7 cellular contexts compared by ENCODE assay signal in the genomic region with DNA sequence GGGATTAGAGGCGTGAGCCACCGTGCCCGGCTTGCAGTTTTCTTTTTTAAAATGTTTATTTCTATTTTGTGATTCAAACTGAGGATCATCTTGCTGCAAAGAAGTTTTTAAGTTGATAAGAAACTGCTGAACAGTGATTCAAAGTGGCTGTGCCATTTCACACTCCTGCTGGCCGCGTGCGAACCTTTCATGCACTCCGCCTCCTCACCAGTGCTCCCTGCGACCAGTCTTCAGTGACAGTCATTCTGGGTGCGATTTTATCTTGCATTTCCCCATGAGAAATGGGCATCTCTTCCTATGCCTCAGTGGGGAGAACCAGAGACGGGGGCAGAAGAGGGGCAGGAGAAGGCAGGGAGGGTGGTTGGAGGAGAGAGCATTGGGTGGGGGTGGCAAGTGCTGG.
"Had no signal": no experiment of that assay in that cellular context is flagged by ENCODE, and none has a peak within 500 bp of the region (broad histone marks: within the 10 kb centered on the region; RNA-seq: fewer than 3 reads in every experiment).

No MANE protein-coding gene starts in this region.

- DNase-seq: H9, HCEC 1CT, IMR-90, KBM-7 had no signal

- H3K4me2 ChIP-seq: GM23338 had no signal

- H2AFZ ChIP-seq: GM23338 had no signal

- H3K9me3 Mint-ChIP-seq: GM23338 had no signal

- H3K27ac Mint-ChIP-seq: GM23338, H9 had no signal

- H3K4me1 Mint-ChIP-seq: GM23338, H9 had no signal

- H3K4me3 Mint-ChIP-seq: GM23338, H9 had no signal

- ATAC-seq: GM23338 had no signal

- FAIRE-seq: H1, H54 had no signal

- H3K4me3 ChIP-seq: GM23338 had no signal
